Comparison of ENCODE assay signal across 23 cellular contexts in the genomic region with DNA sequence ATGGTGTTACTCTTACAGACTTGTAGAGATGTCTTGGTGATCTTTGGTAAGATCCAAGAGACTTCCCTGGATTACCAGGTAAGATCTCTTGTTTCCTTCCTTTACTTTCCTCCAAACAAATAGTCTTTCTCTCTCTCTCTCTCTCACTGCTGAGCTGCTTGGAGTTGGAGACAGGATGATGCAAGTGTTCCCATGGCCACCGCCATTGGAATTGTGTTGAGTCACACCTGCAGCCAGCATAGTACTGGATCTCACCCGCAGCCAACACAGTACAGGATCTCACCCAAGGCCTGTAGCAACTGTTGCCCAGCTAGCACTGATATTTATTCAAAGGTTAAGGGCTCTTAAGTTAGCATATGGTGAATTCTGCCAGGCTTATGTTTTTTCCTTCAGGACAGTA.
DNase-seq lines count a peak whose midpoint lies in the region; ATAC-seq and TF ChIP-seq lines count a peak whose summit lies in the region.
"Had no signal": no experiment of that assay in that cellular context is flagged by ENCODE, and none has a peak within 500 bp of the region (broad histone marks: within the 10 kb centered on the region; RNA-seq: fewer than 3 reads in every experiment).

No MANE protein-coding gene starts in this region.

- POLR2A ChIA-PET in CD4-positive, alpha-beta T cell (lab: Charles Lee) = no interaction called here
- POLR2A ChIA-PET in CD4-positive, alpha-beta memory T cell (lab: Charles Lee; ENCODE audit: partially characterized antibody) = no interaction called here

- H3K4me3 ChIP-seq in adipocyte (ENCODE audit: low read length) = no peak overlapping the region
- H3K4me3 ChIP-seq in fibroblast of lung (replicated peaks in 1 of 4; ENCODE audit: control extremely low read depth in 1 of 4, insufficient read depth in 1 of 4, low read depth in 3 of 4, low read length in 4 of 4) = no peak overlapping the region
- H3K4me3 ChIP-seq in skeletal muscle cell (ENCODE audit: low read depth, low read length) = no peak overlapping the region
- no peak overlapping the region for H3K4me3 ChIP-seq in CD4-positive, alpha-beta memory T cell (ENCODE audit: low read length in 2 of 2)
- H3K4me3 ChIP-seq: spleen, thyroid gland had no signal

- no peak for TF ChIP-seq CTCF in fibroblast of lung (conservative IDR thresholded peaks at IDR 0.05 in 1 of 2, IDR thresholded peaks at IDR 0.05 in 1 of 2; ENCODE audit: low read depth in 1 of 2, low read length in 2 of 2)
- TF ChIP-seq CTCF in CD4-positive, alpha-beta T cell (IDR thresholded peaks at IDR 0.05) = no peak

- no peaks in the 10 kb centered on the region for H3K36me3 Mint-ChIP-seq in CD4-positive, alpha-beta T cell (ENCODE audit: low read depth)
- no peaks in the 10 kb centered on the region for H3K36me3 Mint-ChIP-seq in CD4-positive, alpha-beta memory T cell
- H3K36me3 Mint-ChIP-seq: naive B cell had no signal

- no peaks in the 10 kb centered on the region for H3K27me3 Mint-ChIP-seq in CD4-positive, alpha-beta T cell
- H3K27me3 Mint-ChIP-seq in CD4-positive, alpha-beta memory T cell = no peaks in the 10 kb centered on the region
- H3K27me3 Mint-ChIP-seq: naive B cell had no signal

- H3K27ac Mint-ChIP-seq in CD4-positive, alpha-beta T cell = no peak overlapping the region
- no peak overlapping the region for H3K27ac Mint-ChIP-seq in CD4-positive, alpha-beta memory T cell
- H3K27ac Mint-ChIP-seq: naive B cell had no signal

- no peak for ATAC-seq in CD4-positive, alpha-beta T cell (ENCODE audit: poor library complexity)

- H3K9me3 ChIP-seq in adipocyte (ENCODE audit: control insufficient read depth, low read length) (no peaks in the 10 kb centered on the region), fibroblast of lung (ENCODE audit: control insufficient read depth, insufficient read depth, low read depth, low read length) (no peaks in the 10 kb centered on the region)
- H3K9me3 ChIP-seq in CD4-positive, alpha-beta T cell (ENCODE audit: control insufficient read depth, low read length) = peaks cover 6% of the 10 kb centered on the region
- H3K9me3 ChIP-seq in CD4-positive, alpha-beta memory T cell (ENCODE audit: control insufficient read depth in 1 of 2, low read length in 2 of 2) = no peaks in the 10 kb centered on the region
- H3K9me3 ChIP-seq: thyroid gland had no signal

- no peak overlapping the region for H3K27ac ChIP-seq in fibroblast of lung (ENCODE audit: insufficient read depth, low read length)
- H3K27ac ChIP-seq in CD4-positive, alpha-beta T cell (ENCODE audit: low read depth, low read length) = no peak overlapping the region
- H3K27ac ChIP-seq in CD4-positive, alpha-beta memory T cell (ENCODE audit: low read depth, low read length) = no peak overlapping the region
- H3K27ac ChIP-seq: spleen, thyroid gland had no signal

- H3K4me2 ChIP-seq in fibroblast of lung (ENCODE audit: extremely low read depth, insufficient read depth, low read length) = no peak overlapping the region

- H3K4me3 Mint-ChIP-seq in CD4-positive, alpha-beta T cell = no peak overlapping the region
- H3K4me3 Mint-ChIP-seq in CD4-positive, alpha-beta memory T cell = no peak overlapping the region
- H3K4me3 Mint-ChIP-seq: naive B cell had no signal

- H3K27me3 ChIP-seq in adipocyte (replicated peaks; ENCODE audit: control insufficient read depth, insufficient read depth, low read length) = no peaks in the 10 kb centered on the region
- H3K27me3 ChIP-seq in fibroblast of lung (ENCODE audit: control insufficient read depth, insufficient read depth, low read length) = no peaks in the 10 kb centered on the region
- H3K27me3 ChIP-seq in CD4-positive, alpha-beta T cell (ENCODE audit: control insufficient read depth, insufficient read depth, low read length) = no peaks in the 10 kb centered on the region
- H3K27me3 ChIP-seq in CD4-positive, alpha-beta memory T cell (ENCODE audit: insufficient read depth, low read length) = no peaks in the 10 kb centered on the region
- H3K27me3 ChIP-seq: spleen, thyroid gland had no signal

- H2AFZ ChIP-seq in fibroblast of lung (ENCODE audit: low read length) = no peak overlapping the region

- H4K20me1 ChIP-seq in fibroblast of lung (ENCODE audit: control insufficient read depth, extremely low read depth, insufficient read depth, low read length) = no peaks in the 10 kb centered on the region

- no peaks in the 10 kb centered on the region for H3K4me1 Mint-ChIP-seq in CD4-positive, alpha-beta T cell (ENCODE audit: low read depth)
- H3K4me1 Mint-ChIP-seq in CD4-positive, alpha-beta memory T cell = no peaks in the 10 kb centered on the region
- H3K4me1 Mint-ChIP-seq: naive B cell had no signal

- peaks cover 5% of the 10 kb centered on the region for H3K9me3 Mint-ChIP-seq in CD4-positive, alpha-beta T cell
- peaks cover 0 to 12% (median 8%) of the 10 kb centered on the region in 8 donors for H3K9me3 Mint-ChIP-seq in CD4-positive, alpha-beta memory T cell

- intact Hi-C loops in CD4-positive, alpha-beta T cell (cut with DNase I, micrococcal nuclease) = no loop called here
- intact Hi-C loops in CD4-positive, alpha-beta memory T cell (cut with micrococcal nuclease) = no loop called here

- H3K36me3 ChIP-seq in adipocyte (ENCODE audit: control insufficient read depth, insufficient read depth, low read length, severe bottlenecking) = no peaks in the 10 kb centered on the region
- no peaks in the 10 kb centered on the region for H3K36me3 ChIP-seq in fibroblast of lung (ENCODE audit: control insufficient read depth, insufficient read depth, low read length)
- no peaks in the 10 kb centered on the region for H3K36me3 ChIP-seq in CD4-positive, alpha-beta memory T cell (ENCODE audit: insufficient read depth, low read length)
- H3K36me3 ChIP-seq: spleen, thyroid gland had no signal

- CTCF ChIA-PET in CD4-positive, alpha-beta T cell (lab: Charles Lee) = no interaction called here
- CTCF ChIA-PET in CD4-positive, alpha-beta memory T cell (lab: Charles Lee; ENCODE audit: partially characterized antibody) = no interaction called here

- peak; percentile 70 for DNase-seq in DMS53 (lab: John Stamatoyannopoulos, UW)
- DNase-seq in DMS53 treated with DMSO at 0.1 percent for 48 hours (lab: John Stamatoyannopoulos, UW; ENCODE audit: unreplicated experiment) = no peak
- DNase-seq in adipocyte (ENCODE audit: low read depth) = peak; percentile 3
- peak; percentile 4 to 45 for DNase-seq in fibroblast of lung (ENCODE audit: low read depth in 2 of 2)
- peak; percentile 22 for DNase-seq in skeletal muscle cell (ENCODE audit: low read depth)
- DNase-seq in CD4-positive, alpha-beta T cell = no peak
- DNase-seq in CD4-positive, alpha-beta memory T cell = no peak
- DNase-seq in SW480 (ENCODE audit: low spot score) = no peak
- DNase-seq: 8988T; activated naive CD4-positive, alpha-beta T cell treated with Interleukin-2 at 50 U/mL for 16 hours; activated T-cell treated with anti-CD3 and anti-CD28 coated beads, Interleukin-2, amount 50 U/mL, for 1 hour; KBM-7; MV-4-11; naive B cell; NCI-H1694 treated with DMSO at 0.1 percent for 48 hours; NCI-H82; occipital lobe; retina; Right ventricle myocardium superior; spleen; stimulated activated CD4-positive, alpha-beta T cell treated with anti-CD3 and anti-CD28 coated beads, Interleukin-4, amount 100 ng/mL, for 1 hour; stimulated activated naive CD4-positive, alpha-beta T cell; thyroid gland had no signal

- H3K9ac ChIP-seq in adipocyte (ENCODE audit: low read length) (no peak overlapping the region), fibroblast of lung (ENCODE audit: insufficient read depth, low read length) (no peak overlapping the region)

- no peaks in the 10 kb centered on the region for H3K4me1 ChIP-seq in adipocyte (ENCODE audit: control insufficient read depth, insufficient read depth, low read length)
- H3K4me1 ChIP-seq in fibroblast of lung (ENCODE audit: control insufficient read depth, extremely low read depth, insufficient read depth, low read length) = no peaks in the 10 kb centered on the region
- no peaks in the 10 kb centered on the region for H3K4me1 ChIP-seq in CD4-positive, alpha-beta memory T cell (ENCODE audit: insufficient read depth, low read length)
- H3K4me1 ChIP-seq: spleen, thyroid gland had no signal

- H3K79me2 ChIP-seq in fibroblast of lung (ENCODE audit: control insufficient read depth, insufficient read depth, low read length) = no peaks in the 10 kb centered on the region

Comparison
In these comparisons a context has a peak if more than half of its experiments do, and no peak if none do; other contexts are left out.
1. DNase-seq: peak in DMS53 (single experiment), adipocyte (single experiment), fibroblast of lung (2 of 2) and skeletal muscle cell (single experiment); none in DMS53 treated with DMSO at 0.1 percent for 48 hours (single experiment), CD4-positive, alpha-beta T cell (0 of 10), CD4-positive, alpha-beta memory T cell (0 of 5) and SW480 (single experiment).